ENCODE assay signal across 32 cellular contexts in genomic region chr11:8983552-8983951, GRCh38. TPM values are rescaled to one million over a fixed set of nuclear protein-coding genes. Genes with fewer than 3 reads are reported as not detected.
"Had no signal": no experiment of that assay in that cellular context is flagged by ENCODE, and none has a peak within 500 bp of the region (broad histone marks: within the 10 kb centered on the region; RNA-seq: fewer than 3 reads in every experiment).

No MANE protein-coding gene starts in this region.

- ATAC-seq: PC-3, WTC11 had no signal

- H3K4me1 Mint-ChIP-seq: activated naive CD8-positive, alpha-beta T cell treated with anti-CD3 and anti-CD28 coated beads for 36 hours; WTC11 had no signal

- H3K9me3 Mint-ChIP-seq: activated naive CD8-positive, alpha-beta T cell treated with anti-CD3 and anti-CD28 coated beads for 36 hours; T-helper 1 cell treated with Interleukin-12 subunit alpha and Interleukin-12 subunit beta and Interleukin-4 antibody, amounts not matched to agents 30 μg/mL and 1 μg/mL, for 36 hours; T-helper 2 cell treated with Interferon-gamma antibody and Interleukin-4, amounts not matched to agents 5 μg/mL and 100 μg/mL, for 36 hours had no signal

- H3K4me3 Mint-ChIP-seq: activated naive CD8-positive, alpha-beta T cell treated with anti-CD3 and anti-CD28 coated beads for 36 hours; T-helper 1 cell treated with Interleukin-12 subunit alpha and Interleukin-12 subunit beta and Interleukin-4 antibody, amounts not matched to agents 30 μg/mL and 1 μg/mL, for 36 hours; T-helper 2 cell treated with Interferon-gamma antibody and Interleukin-4, amounts not matched to agents 5 μg/mL and 100 μg/mL, for 36 hours; WTC11 had no signal

- DNase-seq: activated effector memory CD4-positive, alpha-beta T cell treated with anti-CD3 and anti-CD28 coated beads, Interleukin-2, amount 50 U/mL, for 16 hours; activated naive CD4-positive, alpha-beta T cell; activated naive CD8-positive, alpha-beta T cell treated with anti-CD3 and anti-CD28 coated beads for 36 hours; amniotic stem cell; aorta; brain microvascular endothelial cell; central memory CD4-positive, alpha-beta T cell; MM.1S; MV-4-11; NCI-H1092 treated with DMSO at 0.1 percent for 48 hours; NCI-H1417; NCI-H146; NCI-H187; NCI-H2029 treated with DMSO at 0.1 percent for 48 hours; NCI-H2107; NCI-H2171; NCI-H510A; NCI-H526; NCI-H748 treated with DMSO at 0.1 percent for 48 hours; NK-92 treated with Interleukin-12 subunit alpha and Interleukin-12 subunit beta, amount 100 ng/mL, for 24 hours; PC-3; Peyer's patch; RPMI8226; SHP77 treated with DMSO at 0.1 percent for 48 hours; SK-N-SH had no signal

- H3K36me3 Mint-ChIP-seq: activated naive CD8-positive, alpha-beta T cell treated with anti-CD3 and anti-CD28 coated beads for 36 hours; WTC11 had no signal

- H3K27ac Mint-ChIP-seq: activated naive CD8-positive, alpha-beta T cell treated with anti-CD3 and anti-CD28 coated beads for 36 hours; T-helper 1 cell treated with Interleukin-12 subunit alpha and Interleukin-12 subunit beta and Interleukin-4 antibody, amounts not matched to agents 30 μg/mL and 1 μg/mL, for 36 hours; T-helper 2 cell treated with Interferon-gamma antibody and Interleukin-4, amounts not matched to agents 5 μg/mL and 100 μg/mL, for 36 hours; WTC11 had no signal

RNA-seq across cellular contexts. Expression of gene NRIP3, which starts 20.2 kb away (rescaled TPM):
- total RNA-seq: PC-3 had no signal

RNA-seq across cellular contexts. Expression of gene ASCL3, which starts 40.7 kb away (rescaled TPM):
- total RNA-seq: activated CD8-positive, alpha-beta memory T cell treated with anti-CD3 and anti-CD28 coated beads for 36 hours; activated naive CD8-positive, alpha-beta T cell treated with anti-CD3 and anti-CD28 coated beads for 36 hours; aorta; cerebellum; LHCN-M2; PC-3; Peyer's patch; SJSA1; WTC11 had no signal
- polyA plus RNA-seq: aorta, SK-N-SH had no signal

RNA-seq across cellular contexts. Expression of gene C11orf16, which starts 50.8 kb away (rescaled TPM):
- total RNA-seq: activated CD8-positive, alpha-beta memory T cell treated with anti-CD3 and anti-CD28 coated beads for 36 hours; activated naive CD8-positive, alpha-beta T cell treated with anti-CD3 and anti-CD28 coated beads for 36 hours; aorta; cerebellum; LHCN-M2; PC-3; Peyer's patch; SJSA1 had no signal
- polyA plus RNA-seq: aorta, SK-N-SH had no signal
